Comparison of ENCODE assay signal across 23 cellular contexts in genomic region chr5:39159986-39160490, GRCh38. TPM values are rescaled to one million over a fixed set of nuclear protein-coding genes. Genes with fewer than 3 reads are reported as not detected.
A peak's percentile ranks its signal among the peaks of the same experiment; 100 is the strongest.
DNase-seq lines count a peak whose midpoint lies in the region; ATAC-seq lines count a peak whose summit lies in the region.
"Had no signal": no experiment of that assay in that cellular context is flagged by ENCODE, and none has a peak within 500 bp of the region (broad histone marks: within the 10 kb centered on the region; RNA-seq: fewer than 3 reads in every experiment).

No MANE protein-coding gene starts in this region.

- intact Hi-C loops in dendritic cell treated with granulocyte-macrophage colony-stimulating factor and Interleukin-4, amounts not matched to agents 40 ng/mL and 50 ng/mL, for 4 days (cut with micrococcal nuclease) = loop anchor here (5.0 kb wide), 1 partner anchor 37 kb away; no protein-coding TSS in a partner anchor

- no peaks in the 10 kb centered on the region for H3K27me3 Mint-ChIP-seq in activated naive CD4-positive, alpha-beta T cell treated with anti-CD3 and anti-CD28 coated beads, Interleukin-2, amount 50 U/mL, for 24 hours
- H3K27me3 Mint-ChIP-seq in dendritic cell treated with granulocyte-macrophage colony-stimulating factor and Interleukin-4, amounts not matched to agents 40 ng/mL and 50 ng/mL, for 4 days = no peaks in the 10 kb centered on the region
- no peaks in the 10 kb centered on the region for H3K27me3 Mint-ChIP-seq in stimulated activated naive CD8-positive, alpha-beta T cell treated with anti-CD3 and anti-CD28 coated beads, Interleukin-15, amount 100 ng/mL, for 72 hours

- H3K4me3 Mint-ChIP-seq in activated naive CD4-positive, alpha-beta T cell treated with anti-CD3 and anti-CD28 coated beads, Interleukin-2, amount 50 U/mL, for 24 hours = peak overlapping the region; percentile 27
- no peak overlapping the region for H3K4me3 Mint-ChIP-seq in dendritic cell treated with granulocyte-macrophage colony-stimulating factor and Interleukin-4, amounts not matched to agents 40 ng/mL and 50 ng/mL, for 4 days
- H3K4me3 Mint-ChIP-seq in stimulated activated naive CD8-positive, alpha-beta T cell treated with anti-CD3 and anti-CD28 coated beads, Interleukin-15, amount 100 ng/mL, for 72 hours = peak overlapping the region; percentile 24 to 63
- H3K4me3 Mint-ChIP-seq: neural crest cell; T-helper 1 cell treated with Interleukin-12 subunit alpha and Interleukin-12 subunit beta and Interleukin-4 antibody, amounts not matched to agents 30 μg/mL and 1 μg/mL, for 36 hours had no signal

- no peaks in the 10 kb centered on the region for H3K9me3 Mint-ChIP-seq in activated naive CD4-positive, alpha-beta T cell treated with anti-CD3 and anti-CD28 coated beads, Interleukin-2, amount 50 U/mL, for 24 hours
- H3K9me3 Mint-ChIP-seq in dendritic cell treated with granulocyte-macrophage colony-stimulating factor and Interleukin-4, amounts not matched to agents 40 ng/mL and 50 ng/mL, for 4 days = peaks cover 8% of the 10 kb centered on the region
- peaks cover 1 to 2% of the 10 kb centered on the region in 2 donors for H3K9me3 Mint-ChIP-seq in stimulated activated naive CD8-positive, alpha-beta T cell treated with anti-CD3 and anti-CD28 coated beads, Interleukin-15, amount 100 ng/mL, for 72 hours
- H3K9me3 Mint-ChIP-seq: neural crest cell had no signal

- peaks cover 14% of the 10 kb centered on the region for H3K36me3 Mint-ChIP-seq in activated naive CD4-positive, alpha-beta T cell treated with anti-CD3 and anti-CD28 coated beads, Interleukin-2, amount 50 U/mL, for 24 hours
- H3K36me3 Mint-ChIP-seq in dendritic cell treated with granulocyte-macrophage colony-stimulating factor and Interleukin-4, amounts not matched to agents 40 ng/mL and 50 ng/mL, for 4 days (ENCODE audit: low read depth) = peaks cover 17% of the 10 kb centered on the region

- H3K4me1 Mint-ChIP-seq in activated naive CD4-positive, alpha-beta T cell treated with anti-CD3 and anti-CD28 coated beads, Interleukin-2, amount 50 U/mL, for 24 hours = peaks cover 92% of the 10 kb centered on the region
- peaks cover 62% of the 10 kb centered on the region for H3K4me1 Mint-ChIP-seq in dendritic cell treated with granulocyte-macrophage colony-stimulating factor and Interleukin-4, amounts not matched to agents 40 ng/mL and 50 ng/mL, for 4 days (ENCODE audit: low read depth)
- peaks cover 89% of the 10 kb centered on the region for H3K4me1 Mint-ChIP-seq in stimulated activated naive CD8-positive, alpha-beta T cell treated with anti-CD3 and anti-CD28 coated beads, Interleukin-15, amount 100 ng/mL, for 72 hours
- H3K4me1 Mint-ChIP-seq: neural crest cell had no signal

- ATAC-seq in stimulated activated naive CD8-positive, alpha-beta T cell treated with anti-CD3 and anti-CD28 coated beads, Interleukin-15, amount 100 ng/mL, for 72 hours = no peak
- ATAC-seq in GM21825 (IDR thresholded peaks at IDR 0.05; ENCODE audit: unreplicated experiment) = no peak
- ATAC-seq in GM19467 (IDR thresholded peaks at IDR 0.05; ENCODE audit: unreplicated experiment) = no peak
- ATAC-seq: heart left ventricle, lower lobe of right lung, mucosa of descending colon had no signal

- in situ Hi-C loops in SK-MEL-5 (cut with HindIII; ENCODE audit: low pct_unique_long_range_greater_than_20kb, low sequenced_read_pairs) = no loop called here

- no peak for DNase-seq in activated naive CD4-positive, alpha-beta T cell treated with anti-CD3 and anti-CD28 coated beads, Interleukin-2, amount 50 U/mL, for 16 hours
- DNase-seq in SK-MEL-5 (ENCODE audit: low read depth, low spot score) = peak; percentile 79
- DNase-seq in stimulated activated naive CD8-positive, alpha-beta T cell treated with anti-CD3 and anti-CD28 coated beads, Interleukin-15, amount 100 ng/mL, for 72 hours = no peak
- DNase-seq: activated gamma-delta T cell; anterior cingulate cortex; effector CD8-positive, alpha-beta T cell; heart left ventricle; kidney glomerular epithelial cell; lower lobe of right lung; mucosa of descending colon; NCI-H1436 treated with DMSO at 0.1 percent for 48 hours; NCI-H446; NCI-H82; stimulated activated CD4-positive, alpha-beta T cell treated with anti-CD3 and anti-CD28 coated beads, Interleukin-1b, Interleukin-23, amount 100 ng/mL, for 48 hours; stimulated activated CD8-positive, alpha-beta memory T cell treated with anti-CD3 and anti-CD28 coated beads, Interleukin-4, amount 100 ng/mL, for 48 hours; transverse colon had no signal

- peak overlapping the region; percentile 93 for H3K27ac Mint-ChIP-seq in activated naive CD4-positive, alpha-beta T cell treated with anti-CD3 and anti-CD28 coated beads, Interleukin-2, amount 50 U/mL, for 24 hours
- H3K27ac Mint-ChIP-seq in dendritic cell treated with granulocyte-macrophage colony-stimulating factor and Interleukin-4, amounts not matched to agents 40 ng/mL and 50 ng/mL, for 4 days = peak overlapping the region; percentile 53
- H3K27ac Mint-ChIP-seq in stimulated activated naive CD8-positive, alpha-beta T cell treated with anti-CD3 and anti-CD28 coated beads, Interleukin-15, amount 100 ng/mL, for 72 hours = peak overlapping the region; percentile 21 to 34
- H3K27ac Mint-ChIP-seq: T-helper 1 cell treated with Interleukin-12 subunit alpha and Interleukin-12 subunit beta and Interleukin-4 antibody, amounts not matched to agents 30 μg/mL and 1 μg/mL, for 36 hours had no signal

RNA-seq across cellular contexts. Expression of gene FYB1, which starts 59.3 kb away (rescaled TPM):
- 29.1 and 31.6 TPM in 2 replicates for total RNA-seq in SK-MEL-5 (2014; rRNA removed; shearing (Covaris generic))
- 28.7 and 41.3 TPM in 2 replicates for polyA plus RNA-seq in SK-MEL-5 (2015; cell fraction: cytosol; rRNA removed)
- 68.2 and 72.5 TPM in 2 replicates for polyA plus RNA-seq in SK-MEL-5 (2015; cell fraction: nucleus; rRNA removed)
- total RNA-seq: fibroblast of villous mesenchyme, neural crest cell had no signal

Comparison
In these comparisons a context has a peak if more than half of its experiments do, and no peak if none do; other contexts are left out.
1. H3K27ac Mint-ChIP-seq: peak in every context shown above with its lines; median percentile 93 in activated naive CD4-positive, alpha-beta T cell treated with anti-CD3 and anti-CD28 coated beads, Interleukin-2, amount 50 U/mL, for 24 hours; 53 in dendritic cell treated with granulocyte-macrophage colony-stimulating factor and Interleukin-4, amounts not matched to agents 40 ng/mL and 50 ng/mL, for 4 days; 28 in stimulated activated naive CD8-positive, alpha-beta T cell treated with anti-CD3 and anti-CD28 coated beads, Interleukin-15, amount 100 ng/mL, for 72 hours.